ENCODE assay signal across 8 cellular contexts in the genomic region with DNA sequence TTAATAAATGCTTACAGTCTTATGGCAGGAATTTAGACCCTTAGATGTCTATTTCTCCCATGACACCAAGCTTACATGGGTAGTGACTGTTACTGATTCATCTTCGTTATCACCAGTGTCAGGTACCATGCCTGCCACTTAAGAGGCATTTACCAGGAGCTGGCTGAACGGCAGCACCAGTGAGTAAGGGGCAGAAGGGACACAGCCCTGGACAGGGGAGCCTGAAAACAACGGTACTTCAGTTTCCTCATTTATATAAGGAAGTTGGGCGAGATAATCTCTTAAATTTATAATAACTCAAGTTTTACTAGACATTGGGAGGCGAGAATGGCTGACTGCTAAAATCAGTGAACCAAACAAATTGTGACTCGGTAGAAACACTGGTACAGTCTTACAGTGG. TPM values are rescaled to one million over a fixed set of nuclear protein-coding genes. Genes with fewer than 3 reads are reported as not detected.
DNase-seq lines count a peak whose midpoint lies in the region; ATAC-seq, FAIRE-seq and TF ChIP-seq lines count a peak whose summit lies in the region.

No MANE protein-coding gene starts in this region.

- H3K36me3 ChIP-seq in kidney (ENCODE audit: control insufficient read depth in 1 of 2, insufficient read depth in 2 of 2, low read length in 2 of 2) (peaks cover 9 to 14% of the 10 kb centered on the region in 2 donors), thoracic aorta (peaks cover 3% of the 10 kb centered on the region)

- H3K9me3 Mint-ChIP-seq in activated T-cell treated with anti-CD3 and anti-CD28 coated beads, Interleukin-2, amount 50 U/mL, for 4 hours = no peaks in the 10 kb centered on the region
- no peaks in the 10 kb centered on the region for H3K9me3 Mint-ChIP-seq in activated T-helper 17 cell treated with anti-CD3 and anti-CD28 coated beads, Interleukin-2, amount 50 U/mL, for 72 hours

- H3K4me1 Mint-ChIP-seq in activated T-cell treated with anti-CD3 and anti-CD28 coated beads, Interleukin-2, amount 50 U/mL, for 4 hours (ENCODE audit: low read depth) = peaks cover 62% of the 10 kb centered on the region
- peaks cover 44% of the 10 kb centered on the region for H3K4me1 Mint-ChIP-seq in activated T-helper 17 cell treated with anti-CD3 and anti-CD28 coated beads, Interleukin-2, amount 50 U/mL, for 72 hours

- no peak overlapping the region for H3K27ac ChIP-seq in kidney (ENCODE audit: low read depth in 2 of 2, low read length in 2 of 2)
- peak overlapping the region in 1 of 2 donors; percentile 98 for H3K27ac ChIP-seq in thoracic aorta

- ATAC-seq in activated T-cell treated with anti-CD3 and anti-CD28 coated beads, Interleukin-2, amount 50 U/mL, for 4 hours = no peak
- no peak for ATAC-seq in activated T-helper 17 cell treated with anti-CD3 and anti-CD28 coated beads, Interleukin-2, amount 50 U/mL, for 72 hours (replicated peaks)
- ATAC-seq in thoracic aorta (ENCODE audit: insufficient number of reproducible peaks, low FRiP score, low read depth) (no peak), HG03097 (IDR thresholded peaks at IDR 0.05; ENCODE audit: low FRiP score, unreplicated experiment) (no peak)

- peaks cover 12% of the 10 kb centered on the region for H3K36me3 Mint-ChIP-seq in activated T-cell treated with anti-CD3 and anti-CD28 coated beads, Interleukin-2, amount 50 U/mL, for 4 hours (ENCODE audit: insufficient read depth)
- H3K36me3 Mint-ChIP-seq in activated T-helper 17 cell treated with anti-CD3 and anti-CD28 coated beads, Interleukin-2, amount 50 U/mL, for 72 hours (ENCODE audit: low read depth) = peaks cover 72% of the 10 kb centered on the region

- TF ChIP-seq CTCF in kidney (IDR thresholded peaks at IDR 0.05; ENCODE audit: borderline replicate concordance, extremely low read depth, insufficient read depth) (no peak), thoracic aorta (IDR thresholded peaks at IDR 0.05) (no peak)

- no peaks in the 10 kb centered on the region for H3K27me3 Mint-ChIP-seq in activated T-cell treated with anti-CD3 and anti-CD28 coated beads, Interleukin-2, amount 50 U/mL, for 4 hours (ENCODE audit: low read depth)
- H3K27me3 Mint-ChIP-seq in activated T-helper 17 cell treated with anti-CD3 and anti-CD28 coated beads, Interleukin-2, amount 50 U/mL, for 72 hours = no peaks in the 10 kb centered on the region

- no peak for DNase-seq in activated T-cell treated with anti-CD3 and anti-CD28 coated beads, Interleukin-2, amount 50 U/mL, for 4 hours
- DNase-seq in activated T-cell treated with anti-CD3 and anti-CD28 coated beads, Interleukin-2, amount 50 U/mL, for 1 hour = no peak
- DNase-seq in kidney = no peak
- no peak for DNase-seq in thoracic aorta (ENCODE audit: low spot score)
- DNase-seq in NCI-H446 treated with DMSO at 0.1 percent for 48 hours (lab: John Stamatoyannopoulos, UW) = no peak
- no peak for DNase-seq in SHP77 treated with DMSO at 0.1 percent for 48 hours (lab: John Stamatoyannopoulos, UW)

- no peak for FAIRE-seq in kidney (lab: Jason Lieb, UNC)

- peak overlapping the region; percentile 84 for H3K4me3 Mint-ChIP-seq in activated T-cell treated with anti-CD3 and anti-CD28 coated beads, Interleukin-2, amount 50 U/mL, for 4 hours
- H3K4me3 Mint-ChIP-seq in activated T-helper 17 cell treated with anti-CD3 and anti-CD28 coated beads, Interleukin-2, amount 50 U/mL, for 72 hours = peak overlapping the region; percentile 91

- H3K4me1 ChIP-seq in kidney (ENCODE audit: control insufficient read depth in 1 of 2, insufficient read depth in 1 of 2, low read depth in 1 of 2, low read length in 2 of 2) (peaks cover 28 to 32% of the 10 kb centered on the region in 2 donors), thoracic aorta (ENCODE audit: control insufficient read depth in 1 of 2, low read depth in 2 of 2) (peaks cover 33 to 45% of the 10 kb centered on the region in 2 donors)

- intact Hi-C loops in kidney (cut with DNase I) = no loop called here

- peak overlapping the region; percentile 89 to 94 for H3K4me3 ChIP-seq in kidney (ENCODE audit: low read length in 2 of 2)
- peak overlapping the region; percentile 99 for H3K4me3 ChIP-seq in thoracic aorta

- H3K9me3 ChIP-seq in kidney (ENCODE audit: control insufficient read depth in 1 of 2, low read length in 2 of 2) = no peaks in the 10 kb centered on the region
- no peaks in the 10 kb centered on the region for H3K9me3 ChIP-seq in thoracic aorta

- H3K27me3 ChIP-seq in thoracic aorta (replicated peaks; ENCODE audit: insufficient read depth) = no peaks in the 10 kb centered on the region

- H3K9ac ChIP-seq in kidney (ENCODE audit: low read length in 2 of 2) = peak overlapping the region; percentile 77 to 87

- H3K27ac Mint-ChIP-seq in activated T-helper 17 cell treated with anti-CD3 and anti-CD28 coated beads, Interleukin-2, amount 50 U/mL, for 72 hours = peak overlapping the region; percentile 94

RNA-seq across cellular contexts. Expression of gene COA5, which starts 1.2 kb away (rescaled TPM):
- 10 to 100 TPM; 14.5 to 17.6 (median 15.9) TPM for total RNA-seq in activated T-cell treated with anti-CD3 and anti-CD28 coated beads, Interleukin-2, amount 50 U/mL, for 4 hours
- 10 to 100 TPM; 22.9 to 25.2 TPM for total RNA-seq in activated T-helper 17 cell treated with anti-CD3 and anti-CD28 coated beads, Interleukin-2, amount 50 U/mL, for 72 hours
- total RNA-seq in kidney = 38.0 TPM
- polyA plus RNA-seq in kidney (ENCODE audit: insufficient read depth, low read depth, low replicate concordance) = 85.8 TPM
- total RNA-seq in thoracic aorta = 10 to 100 TPM; 29.8 to 37.5 TPM

RNA-seq across cellular contexts. Expression of gene UNC50, which starts 1.3 kb away (rescaled TPM):
- total RNA-seq in activated T-cell treated with anti-CD3 and anti-CD28 coated beads, Interleukin-2, amount 50 U/mL, for 4 hours = 10 to 100 TPM; 30.2 to 39.1 (median 35.9) TPM
- total RNA-seq in activated T-helper 17 cell treated with anti-CD3 and anti-CD28 coated beads, Interleukin-2, amount 50 U/mL, for 72 hours = 10 to 100 TPM; 19.5 to 26.0 TPM
- 53.2 TPM for total RNA-seq in kidney
- 58.0 TPM for polyA plus RNA-seq in kidney (ENCODE audit: insufficient read depth, low read depth, low replicate concordance)
- 10 to 100 TPM; 32.6 to 38.2 TPM for total RNA-seq in thoracic aorta
